In genomic region chrX:37846558-37846933, GRCh38 we compare ENCODE assay signal across 9 cellular contexts. TPM values are rescaled to one million over a fixed set of nuclear protein-coding genes. Genes with fewer than 3 reads are reported as not detected.
DNase-seq lines count a peak whose midpoint lies in the region; ATAC-seq lines count a peak whose summit lies in the region.
"Had no signal": no experiment of that assay in that cellular context is flagged by ENCODE, and none has a peak within 500 bp of the region (broad histone marks: within the 10 kb centered on the region; RNA-seq: fewer than 3 reads in every experiment).

No MANE protein-coding gene starts in this region.

- H3K4me1 Mint-ChIP-seq in T-helper 2 cell treated with Interferon-gamma antibody and Interleukin-4, amounts not matched to agents 5 μg/mL and 100 μg/mL, for 36 hours (ENCODE audit: low read depth) = peaks cover 11% of the 10 kb centered on the region
- peaks cover 22% of the 10 kb centered on the region for H3K4me1 Mint-ChIP-seq in activated naive CD8-positive, alpha-beta T cell treated with anti-CD3 and anti-CD28 coated beads for 36 hours
- peaks cover 12 to 13% of the 10 kb centered on the region in 2 donors for H3K4me1 Mint-ChIP-seq in immature natural killer cell

- ATAC-seq in HG03280 (IDR thresholded peaks at IDR 0.05; ENCODE audit: unreplicated experiment) = no peak

- H3K9me3 ChIP-seq in stomach smooth muscle (ENCODE audit: control insufficient read depth in 2 of 2, low read length in 2 of 2) = no peaks in the 10 kb centered on the region

- H3K9ac ChIP-seq in stomach smooth muscle (ENCODE audit: low read length in 2 of 2) = peak overlapping the region; percentile 82 to 84

- H3K4me3 ChIP-seq in stomach smooth muscle (ENCODE audit: low read length in 2 of 2) = peak overlapping the region; percentile 75

- H3K27me3 ChIP-seq in stomach smooth muscle (ENCODE audit: control insufficient read depth in 1 of 2, insufficient read depth in 2 of 2, low read length in 2 of 2) = peaks cover 0 to 5% of the 10 kb centered on the region in 2 donors

- peak overlapping the region; percentile 70 for H3K27ac Mint-ChIP-seq in T-helper 2 cell treated with Interferon-gamma antibody and Interleukin-4, amounts not matched to agents 5 μg/mL and 100 μg/mL, for 36 hours
- peak overlapping the region; percentile 90 for H3K27ac Mint-ChIP-seq in activated naive CD8-positive, alpha-beta T cell treated with anti-CD3 and anti-CD28 coated beads for 36 hours
- peak overlapping the region; percentile 70 to 83 (median 80) for H3K27ac Mint-ChIP-seq in immature natural killer cell

- H3K36me3 ChIP-seq in stomach smooth muscle (ENCODE audit: control insufficient read depth in 2 of 2, insufficient read depth in 2 of 2, low read length in 2 of 2) = no peaks in the 10 kb centered on the region

- H3K9me3 Mint-ChIP-seq in T-helper 2 cell treated with Interferon-gamma antibody and Interleukin-4, amounts not matched to agents 5 μg/mL and 100 μg/mL, for 36 hours = no peaks in the 10 kb centered on the region
- H3K9me3 Mint-ChIP-seq in activated naive CD8-positive, alpha-beta T cell treated with anti-CD3 and anti-CD28 coated beads for 36 hours = peaks cover 3% of the 10 kb centered on the region
- H3K9me3 Mint-ChIP-seq in immature natural killer cell = no peaks in the 10 kb centered on the region

- H3K36me3 Mint-ChIP-seq in T-helper 2 cell treated with Interferon-gamma antibody and Interleukin-4, amounts not matched to agents 5 μg/mL and 100 μg/mL, for 36 hours (ENCODE audit: low read depth) = peaks cover 4% of the 10 kb centered on the region
- peaks cover 6% of the 10 kb centered on the region for H3K36me3 Mint-ChIP-seq in activated naive CD8-positive, alpha-beta T cell treated with anti-CD3 and anti-CD28 coated beads for 36 hours
- no peaks in the 10 kb centered on the region for H3K36me3 Mint-ChIP-seq in immature natural killer cell

- peak overlapping the region; percentile 71 for H3K27ac ChIP-seq in stomach smooth muscle (ENCODE audit: low read length)

- no peaks in the 10 kb centered on the region for H3K4me1 ChIP-seq in stomach smooth muscle (ENCODE audit: control insufficient read depth, insufficient read depth, low read length)

- H3K4me3 Mint-ChIP-seq in T-helper 2 cell treated with Interferon-gamma antibody and Interleukin-4, amounts not matched to agents 5 μg/mL and 100 μg/mL, for 36 hours = peak overlapping the region; percentile 79
- peak overlapping the region; percentile 75 for H3K4me3 Mint-ChIP-seq in activated naive CD8-positive, alpha-beta T cell treated with anti-CD3 and anti-CD28 coated beads for 36 hours
- H3K4me3 Mint-ChIP-seq in immature natural killer cell = peak overlapping the region; percentile 73 to 88 (median 84)

- H3K27me3 Mint-ChIP-seq in T-helper 2 cell treated with Interferon-gamma antibody and Interleukin-4, amounts not matched to agents 5 μg/mL and 100 μg/mL, for 36 hours (ENCODE audit: low read depth) = no peaks in the 10 kb centered on the region
- H3K27me3 Mint-ChIP-seq in activated naive CD8-positive, alpha-beta T cell treated with anti-CD3 and anti-CD28 coated beads for 36 hours = no peaks in the 10 kb centered on the region
- H3K27me3 Mint-ChIP-seq in immature natural killer cell (ENCODE audit: low read depth in 3 of 3) = peaks cover 0 to 2% (median 0%) of the 10 kb centered on the region in 3 donors

- no peak for DNase-seq in T-helper 2 cell treated with Interferon-gamma antibody and Interleukin-4, amounts not matched to agents 5 μg/mL and 100 μg/mL, for 36 hours (ENCODE audit: low spot score)
- DNase-seq in T-helper 2 cell (no peak), immature natural killer cell (no peak), AG20443 (ENCODE audit: low spot score) (no peak), anterior cingulate cortex (lab: John Stamatoyannopoulos, UW) (no peak)
- DNase-seq in activated naive CD8-positive, alpha-beta T cell treated with anti-CD3 and anti-CD28 coated beads for 36 hours = no peak
- DNase-seq: stimulated activated CD4-positive, alpha-beta T cell treated with anti-CD3 and anti-CD28 coated beads, Interleukin-15, amount 100 ng/mL, for 24 hours had no signal

RNA-seq across cellular contexts. Expression of gene DYNLT3, which starts 0.8 kb away (rescaled TPM):
- 10 to 100 TPM; 19.6 to 19.7 TPM for total RNA-seq in activated naive CD8-positive, alpha-beta T cell treated with anti-CD3 and anti-CD28 coated beads for 36 hours
- polyA plus RNA-seq in immature natural killer cell = 10 to 100 TPM; 24.4 to 43.0 (median 26.5) TPM
